In the genomic region with DNA sequence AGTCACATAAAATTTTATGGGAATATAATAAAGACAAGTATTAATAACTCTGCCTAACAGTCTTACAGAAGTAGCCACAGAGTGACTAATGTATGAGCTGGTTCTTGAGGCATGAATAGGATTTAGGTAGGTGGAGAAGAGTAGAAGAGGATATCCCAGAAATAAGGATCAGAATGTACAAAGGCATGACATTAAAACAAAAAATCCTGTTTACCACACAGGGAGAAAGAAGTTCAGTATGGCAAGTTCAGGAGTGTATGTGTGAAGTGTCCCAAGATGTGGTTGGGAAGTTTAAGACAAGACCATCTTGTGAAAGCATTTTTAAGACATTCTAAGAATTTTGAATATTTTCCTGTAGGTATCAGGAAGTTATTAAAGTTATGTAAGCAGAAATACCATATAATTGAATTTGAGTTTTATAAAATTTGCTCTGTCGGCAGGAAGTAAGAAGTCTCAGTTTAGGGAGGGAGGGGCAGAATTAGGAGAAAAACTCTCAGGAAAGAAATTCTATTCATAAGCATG, we compare ENCODE assay signal across 13 cellular contexts.
DNase-seq lines count a peak whose midpoint lies in the region; ATAC-seq and TF ChIP-seq lines count a peak whose summit lies in the region.
"Had no signal": no experiment of that assay in that cellular context is flagged by ENCODE, and none has a peak within 500 bp of the region (broad histone marks: within the 10 kb centered on the region; RNA-seq: fewer than 3 reads in every experiment).

No MANE protein-coding gene starts in this region.

- no peaks in the 10 kb centered on the region for H3K9me2 ChIP-seq in PC-3 (replicated peaks; ENCODE audit: low read length)

- H3K27ac ChIP-seq in PC-3 (ENCODE audit: low read length) (peak overlapping the region; percentile 85), lung (ENCODE audit: low read depth in 1 of 2, low read length in 1 of 2) (no peak overlapping the region)
- H3K27ac ChIP-seq: BLaER1 treated with 17β-estradiol and CSF1 and Interleukin-3, amounts not matched to agents 10 nM and 100 nM had no signal

- H4K20me1 ChIP-seq in PC-3 (ENCODE audit: low read length), result no peaks in the 10 kb centered on the region
- H4K20me1 ChIP-seq: BLaER1 treated with 17β-estradiol and CSF1 and Interleukin-3, amounts not matched to agents 10 nM and 100 nM had no signal

- intact Hi-C loops in PC-3 (cut with micrococcal nuclease), result loop anchor here (1.0 to 2.0 kb wide), 3 partner anchors 9 to 162 kb away; no protein-coding TSS in a partner anchor

- H3K4me1 ChIP-seq in PC-3 (ENCODE audit: insufficient read depth, low read length) (peaks cover 34% of the 10 kb centered on the region), lung (ENCODE audit: control insufficient read depth in 2 of 2, insufficient read depth in 2 of 2, low read length in 2 of 2) (peaks cover 3 to 8% of the 10 kb centered on the region in 2 donors)
- H3K4me1 ChIP-seq: BLaER1 treated with 17β-estradiol and CSF1 and Interleukin-3, amounts not matched to agents 10 nM and 100 nM had no signal

- peaks cover 16% of the 10 kb centered on the region for H3F3A ChIP-seq in PC-3 (ENCODE audit: low read length, unreplicated experiment)

- H3K79me2 ChIP-seq in PC-3 (ENCODE audit: low read length), result no peaks in the 10 kb centered on the region

- no peaks in the 10 kb centered on the region for H3K27me3 ChIP-seq in PC-3 (ENCODE audit: low read length)
- H3K27me3 ChIP-seq in lung (ENCODE audit: control insufficient read depth, insufficient read depth), result no peaks in the 10 kb centered on the region
- H3K27me3 ChIP-seq: BLaER1 treated with 17β-estradiol and CSF1 and Interleukin-3, amounts not matched to agents 10 nM and 100 nM had no signal

- no TSS peak for BruUV-seq in PC-3 (replicated peaks; lab: Mats Ljungman, UMichigan)

- H3K36me3 ChIP-seq in PC-3 (ENCODE audit: low read depth, low read length) (peaks cover 3% of the 10 kb centered on the region; the same call in 1 of the 2 replicates), lung (ENCODE audit: control insufficient read depth in 2 of 2, insufficient read depth in 2 of 2, low read length in 2 of 2) (no peaks in the 10 kb centered on the region)
- H3K36me3 ChIP-seq: BLaER1 treated with 17β-estradiol and CSF1 and Interleukin-3, amounts not matched to agents 10 nM and 100 nM had no signal

- no peak overlapping the region for H2AFZ ChIP-seq in PC-3 (ENCODE audit: low read length)

- H3K4me3 ChIP-seq in AG09309 (ENCODE audit: control insufficient read depth, low read depth, low read length) (no peak overlapping the region), PC-3 (ENCODE audit: low read length) (peak overlapping the region; percentile 34; the same call in 1 of the 2 replicates), choroid plexus epithelial cell (ENCODE audit: low read depth, low read length) (no peak overlapping the region), lung (no peak overlapping the region)
- H3K4me3 ChIP-seq: BLaER1 treated with 17β-estradiol and CSF1 and Interleukin-3, amounts not matched to agents 10 nM and 100 nM had no signal

- peak; percentile 88 for DNase-seq in AG09309 (ENCODE audit: low read depth)
- DNase-seq in PC-3, result peak; percentile 85
- peak; percentile 82 for DNase-seq in choroid plexus epithelial cell (ENCODE audit: low read depth)
- DNase-seq in lung (ENCODE audit: low spot score), result no peak
- DNase-seq in NCI-H146 treated with DMSO at 0.1 percent for 48 hours (lab: John Stamatoyannopoulos, UW; ENCODE audit: unreplicated experiment), result no peak
- DNase-seq in mesenteric fat pad (ENCODE audit: low spot score), result no peak
- DNase-seq: activated CD8-positive, alpha-beta memory T cell treated with anti-CD3 and anti-CD28 coated beads, Interleukin-2, amount 50 U/mL, for 4 hours; immature natural killer cell; NCI-H2227 treated with DMSO at 0.1 percent for 48 hours had no signal

- peak overlapping the region; percentile 79 for H3K4me2 ChIP-seq in PC-3 (ENCODE audit: low read length)
- H3K4me2 ChIP-seq: BLaER1 treated with 17β-estradiol and CSF1 and Interleukin-3, amounts not matched to agents 10 nM and 100 nM had no signal

- H3K9ac ChIP-seq in PC-3 (ENCODE audit: low read length), result peak overlapping the region; percentile 35; the same call in 1 of the 2 replicates
- H3K9ac ChIP-seq: BLaER1 treated with 17β-estradiol and CSF1 and Interleukin-3, amounts not matched to agents 10 nM and 100 nM had no signal

- 86 to 91% methylated on average over 1 of the region's 1 CpG for WGBS in lung, 2 donors

- peak; percentile 97 for ATAC-seq in PC-3
- ATAC-seq in lung (ENCODE audit: insufficient read depth, low FRiP score), result peak; percentile 45
- ATAC-seq in HG02852 (IDR thresholded peaks at IDR 0.05; ENCODE audit: unreplicated experiment), result no peak
- no peak for ATAC-seq in HG03280 (IDR thresholded peaks at IDR 0.05; ENCODE audit: unreplicated experiment)
- ATAC-seq: Right ventricle myocardium inferior had no signal

- H3K9me3 ChIP-seq in PC-3 (ENCODE audit: low read length) (no peaks in the 10 kb centered on the region), lung (ENCODE audit: control insufficient read depth in 2 of 2, insufficient read depth in 1 of 2, low read length in 1 of 2) (no peaks in the 10 kb centered on the region)

- TF ChIP-seq CTCF in AG09309 (IDR thresholded peaks at IDR 0.05; ENCODE audit: control insufficient read depth, insufficient read depth, low read depth, low read length, missing control alignments) (no peak), PC-3 (conservative IDR thresholded peaks at IDR 0.05; ENCODE audit: low read depth, low read length) (no peak), choroid plexus epithelial cell (conservative IDR thresholded peaks at IDR 0.05; ENCODE audit: low read depth, low read length) (no peak), lung (IDR thresholded peaks at IDR 0.05; ENCODE audit: control extremely low read depth, extremely low read depth) (no peak)

- POLR2A ChIA-PET in PC-3 (lab: Charles Lee; ENCODE audit: unreplicated experiment), result interaction anchor here (0.6 to 0.8 kb wide), 3 partner anchors 20 to 218 kb away, joined by 3 to 7 read pairs (median 6); no protein-coding TSS in a partner anchor

- CTCF ChIA-PET in PC-3 (lab: Charles Lee), result interaction anchor here (0.5 to 1.0 kb wide), 3 partner anchors 91 to 259 kb away, joined by 3 to 12 read pairs (median 3); no protein-coding TSS in a partner anchor

Comparison
In these comparisons a context has a peak if more than half of its experiments do, and no peak if none do; other contexts are left out.
1. DNase-seq: peak in AG09309 (single experiment), PC-3 (single experiment) and choroid plexus epithelial cell (single experiment); none in lung (single experiment), NCI-H146 treated with DMSO at 0.1 percent for 48 hours (single experiment) and mesenteric fat pad (single experiment).
2. ATAC-seq: peak in PC-3 (single experiment) and lung (single experiment); none in HG02852 (single experiment) and HG03280 (single experiment).